ENCODE assay signal across 8 cellular contexts in the genomic region with DNA sequence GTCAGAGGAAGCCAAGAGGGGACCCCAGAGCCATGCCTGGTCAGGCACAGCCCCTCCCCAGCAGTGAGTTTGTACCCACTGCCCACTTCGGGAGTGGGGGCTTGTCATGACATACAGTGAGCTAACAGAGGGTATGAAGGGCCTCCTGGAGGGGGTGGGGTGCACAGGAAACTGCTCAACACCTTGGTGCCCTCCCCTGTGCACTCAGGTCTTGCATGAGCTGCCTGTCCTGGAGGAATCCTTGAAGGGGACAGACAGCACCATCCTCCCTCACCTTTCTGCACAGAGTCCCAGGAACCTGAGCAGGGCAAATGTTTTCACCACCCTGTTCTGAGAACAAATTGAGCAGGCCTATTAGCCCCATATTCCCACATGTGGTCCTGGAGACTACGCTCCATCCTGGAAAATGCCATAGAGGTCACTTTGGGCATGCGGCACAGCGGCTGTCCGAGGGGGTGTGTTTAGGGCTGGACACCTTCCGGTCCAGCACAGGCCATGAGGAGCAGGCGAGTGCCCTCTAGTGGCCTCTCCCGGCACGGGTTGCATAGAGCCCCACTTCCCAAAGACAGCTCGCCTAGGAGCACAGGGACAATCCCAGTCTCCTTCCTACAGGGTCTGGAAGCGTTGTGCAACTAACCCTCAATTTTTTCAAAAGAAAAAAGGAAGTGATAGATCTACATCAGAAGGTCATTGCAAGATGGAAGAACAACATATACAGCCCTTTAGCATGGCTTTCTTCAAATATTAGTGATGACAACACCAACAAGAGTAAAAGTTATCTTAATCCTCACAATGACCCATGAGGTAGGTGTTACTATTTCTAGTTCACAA. TPM values are rescaled to one million over a fixed set of nuclear protein-coding genes. Genes with fewer than 3 reads are reported as not detected.
DNase-seq lines count a peak whose midpoint lies in the region; ATAC-seq, FAIRE-seq and TF ChIP-seq lines count a peak whose summit lies in the region.

No MANE protein-coding gene starts in this region.

- H3K79me2 ChIP-seq in HepG2 (ENCODE audit: insufficient read depth, low read length): no peaks in the 10 kb centered on the region

- no TSS peak for BruUV-seq in HepG2 (replicated peaks; lab: Mats Ljungman, UMichigan)

- peak overlapping the region; percentile 88 for H3K4me2 ChIP-seq in HepG2 (ENCODE audit: low read depth, low read length)

- H3K27ac ChIP-seq in HepG2 (ENCODE audit: extremely low read length, insufficient read depth, low read length) (peak overlapping the region; percentile 81), substantia nigra (ENCODE audit: low read depth, low read length, poor library complexity, severe bottlenecking) (no peak overlapping the region)

- in situ Hi-C loops in HepG2 (cut with HindIII; ENCODE audit: extremely low pct_ligation_motif_present, low pct_unique_long_range_greater_than_20kb): loop anchor here (25.0 kb wide), 1 partner anchor 1212 kb away; the partner anchor contains the start of genes ARG2 and PIGH

- TF ChIP-seq POLR2A in HepG2 (IDR thresholded peaks at IDR 0.05; ENCODE audit: insufficient read depth in 1 of 2, low read depth in 2 of 2, low read length in 2 of 2): peak; percentile 41 to 43; a peak in 3 of 4 replicates

- H3K27ac Mint-ChIP-seq in T-helper 2 cell treated with Interferon-gamma antibody and Interleukin-4, amounts not matched to agents 5 μg/mL and 100 μg/mL, for 36 hours: no peak overlapping the region

- no peak for FAIRE-seq in RCC 7860 (lab: Jason Lieb, UNC)
- FAIRE-seq in HepG2 (lab: Jason Lieb, UNC): peak; percentile 30

- POLR2A ChIA-PET in HEK293T (lab: Yijun Ruan, JAX): interaction anchor here (1.0 to 3.5 kb wide), 3 partner anchors 9 to 31 kb away, joined by 5 to 13 read pairs (median 6); partner anchors contain the start of gene ZFP36L1
- POLR2A ChIA-PET in HepG2 (lab: Yijun Ruan, JAX): interaction anchor here (0.6 to 4.7 kb wide), 15 partner anchors 9 to 1224 kb away, joined by 3 to 57 read pairs (median 7); partner anchors contain the start of genes EXD2, PIGH, ZFP36L1 and ZFYVE26

- H3K9me3 ChIP-seq in HepG2 (ENCODE audit: low read length): no peaks in the 10 kb centered on the region

- no peaks in the 10 kb centered on the region for H3K9me3 Mint-ChIP-seq in T-helper 2 cell treated with Interferon-gamma antibody and Interleukin-4, amounts not matched to agents 5 μg/mL and 100 μg/mL, for 36 hours

- peak; percentile 88 for TF ChIP-seq RAD21 in HepG2 (CRISPR knock-in tag; IDR thresholded peaks at IDR 0.05)

- peaks cover 69% of the 10 kb centered on the region for H3K4me1 ChIP-seq in HepG2 (ENCODE audit: insufficient read depth, low read length)

- H3K9ac ChIP-seq in HepG2 (ENCODE audit: insufficient read depth, low read depth, low read length): peak overlapping the region; percentile 57

- TF ChIP-seq CTCF in choroid plexus epithelial cell (conservative IDR thresholded peaks at IDR 0.05; ENCODE audit: low read depth, low read length) (peak; percentile 94), HepG2 (CRISPR knock-in tag; IDR thresholded peaks at IDR 0.05) (peak; percentile 98)

- H3K4me1 Mint-ChIP-seq in T-helper 2 cell treated with Interferon-gamma antibody and Interleukin-4, amounts not matched to agents 5 μg/mL and 100 μg/mL, for 36 hours (ENCODE audit: low read depth): peaks cover 19% of the 10 kb centered on the region

- no peak overlapping the region for H3K4me3 Mint-ChIP-seq in T-helper 2 cell treated with Interferon-gamma antibody and Interleukin-4, amounts not matched to agents 5 μg/mL and 100 μg/mL, for 36 hours

- 5% methylated on average over 10 of the region's 11 CpGs for WGBS in HepG2 (ENCODE audit: low lambda C conversion rate)

- CTCF ChIA-PET in HEK293T (lab: Yijun Ruan, JAX) (interaction anchor here (0.5 to 1.7 kb wide), 11 partner anchors 8 to 950 kb away, joined by 3 to 19 read pairs (median 3); no protein-coding TSS in a partner anchor), HepG2 (lab: Yijun Ruan, JAX; ENCODE audit: low intra/inter-chr PET ratio, low total read pairs) (interaction anchor here (0.7 to 0.8 kb wide), 2 partner anchors 39 to 891 kb away, joined by 3 to 6 read pairs; no protein-coding TSS in a partner anchor)

- H4K20me1 ChIP-seq in HepG2 (ENCODE audit: insufficient read depth, low read length): no peaks in the 10 kb centered on the region

- DNase-seq in DMS153 (lab: John Stamatoyannopoulos, UW) (peak; percentile 24), HEK293T (ENCODE audit: extremely low spot score) (peak; percentile 91), RCC 7860 (ENCODE audit: low spot score) (peak; percentile 54), choroid plexus epithelial cell (ENCODE audit: low read depth) (peak; percentile 79), HepG2 (ENCODE audit: low spot score) (peak; percentile 80), substantia nigra (lab: John Stamatoyannopoulos, UW) (peak in 41 of 49 donors; percentile 21 to 80 (median 52))
- DNase-seq in T-helper 2 cell treated with Interferon-gamma antibody and Interleukin-4, amounts not matched to agents 5 μg/mL and 100 μg/mL, for 36 hours (ENCODE audit: low spot score): no peak

- H3K27me3 ChIP-seq in HepG2 (ENCODE audit: control insufficient read depth in 1 of 2, insufficient read depth in 2 of 2, low read length in 2 of 2): no peaks in the 10 kb centered on the region

- intact Hi-C loops in HepG2 (cut with micrococcal nuclease; ENCODE audit: unreplicated experiment): no loop called here

- H3K36me3 ChIP-seq in HepG2 (replicated peaks in 1 of 2; ENCODE audit: control insufficient read depth in 1 of 2, insufficient read depth in 2 of 2, low read length in 2 of 2): no peaks in the 10 kb centered on the region

- H2AFZ ChIP-seq in HepG2 (ENCODE audit: low read length): peak overlapping the region; percentile 80

- peak; percentile 85 for ATAC-seq in HepG2
- no peak for ATAC-seq in HG03442 (IDR thresholded peaks at IDR 0.05; ENCODE audit: unreplicated experiment)

- no peaks in the 10 kb centered on the region for H3K36me3 Mint-ChIP-seq in T-helper 2 cell treated with Interferon-gamma antibody and Interleukin-4, amounts not matched to agents 5 μg/mL and 100 μg/mL, for 36 hours (ENCODE audit: low read depth)

- TF ChIP-seq EP300 in HepG2 (IDR thresholded peaks at IDR 0.05; ENCODE audit: low read depth in 2 of 2, low read length in 2 of 2) (0 out of 4 replicates have a peak, but pooled peaks have one; percentile 11 to 45), HepG2 (CRISPR knock-in tag; IDR thresholded peaks at IDR 0.05; ENCODE audit: borderline replicate concordance) (peak; percentile 67)

- H3K4me3 ChIP-seq in choroid plexus epithelial cell (ENCODE audit: low read depth, low read length): no peak overlapping the region
- peak overlapping the region; percentile 13 to 67 (median 32); a peak in 5 of 6 replicates for H3K4me3 ChIP-seq in HepG2 (replicated peaks in 1 of 3; ENCODE audit: insufficient read depth in 1 of 3, low read depth in 2 of 3, low read length in 3 of 3)

- peaks cover 3% of the 10 kb centered on the region for H3K27me3 Mint-ChIP-seq in T-helper 2 cell treated with Interferon-gamma antibody and Interleukin-4, amounts not matched to agents 5 μg/mL and 100 μg/mL, for 36 hours (ENCODE audit: low read depth)

TF ChIP-seq in HEK293T, 16 proteins besides CTCF, POLR2A, EP300 and RAD21:
- no peak for TF ChIP-seq FOXM1 (IDR thresholded peaks at IDR 0.05; ENCODE audit: borderline replicate concordance)
- TF ChIP-seq LEF1 (IDR thresholded peaks at IDR 0.05; ENCODE audit: borderline replicate concordance): no peak
- peak; percentile 90 for TF ChIP-seq L3MBTL2 (conservative IDR thresholded peaks at IDR 0.05)
- TF ChIP-seq CTBP1 (IDR thresholded peaks at IDR 0.05; ENCODE audit: borderline replicate concordance): peak; percentile 67
- TF ChIP-seq SP1 (IDR thresholded peaks at IDR 0.05): no peak

TF ChIP-seq in HepG2, 621 proteins besides CTCF, POLR2A, EP300 and RAD21 (continues in another document):
- TF ChIP-seq IRX3 (CRISPR knock-in tag; IDR thresholded peaks at IDR 0.05; ENCODE audit: borderline replicate concordance, low read depth) (no peak), SNAI1 (CRISPR knock-in tag; IDR thresholded peaks at IDR 0.05; ENCODE audit: borderline replicate concordance) (no peak), ZNF432 (CRISPR knock-in tag; IDR thresholded peaks at IDR 0.05; ENCODE audit: borderline replicate concordance) (no peak)

RNA-seq across cellular contexts. Expression of gene ZFP36L1, which starts 31.9 kb away (rescaled TPM):
- total RNA-seq in HepG2 (2016; rRNA removed; fragmentation: Illumina TruSeq; extraction: Trizol): 7.4 and 8.4 TPM in 2 replicates
- total RNA-seq in HepG2 (2016; cell fraction: cytosol; rRNA removed; fragmentation: Illumina TruSeq; extraction: Trizol; ENCODE audit: low read depth): 2.6 and 3.4 TPM in 2 replicates
- 7.9 and 8.4 TPM in 2 replicates for total RNA-seq in HepG2 (2016; cell fraction: insoluble cytoplasmic fraction; rRNA removed; fragmentation: Illumina TruSeq; extraction: Trizol)
- total RNA-seq in HepG2 (2016; cell fraction: membrane; rRNA removed; fragmentation: Illumina TruSeq; extraction: Trizol): 11.1 and 11.3 TPM in 2 replicates
- 13.8 and 14.1 TPM in 2 replicates for total RNA-seq in HepG2 (2016; cell fraction: nucleus; rRNA removed; fragmentation: Illumina TruSeq; extraction: Trizol)
- 10.2 and 12.7 TPM in 2 replicates for polyA plus RNA-seq in HepG2 (2011; rRNA removed)
- 11.2 and 18.0 TPM in 2 replicates for polyA plus RNA-seq in HepG2 (2011; cell fraction: cytosol; rRNA removed)
- 66.5 and 69.1 TPM in 2 replicates for polyA plus RNA-seq in HepG2 (2011; cell fraction: nucleus; rRNA removed)
- polyA plus RNA-seq in HepG2 (2012): 23.2 and 32.2 TPM in 2 replicates
- polyA plus RNA-seq in HepG2 (2016; cell fraction: cytosol; fragmentation: Illumina TruSeq; extraction: Trizol; ENCODE audit: low read depth): 2.7 and 2.8 TPM in 2 replicates
- 20.7 and 26.8 TPM in 2 replicates for polyA plus RNA-seq in HepG2 (2016; cell fraction: insoluble cytoplasmic fraction; fragmentation: Illumina TruSeq; extraction: Trizol; ENCODE audit: low read depth)
- 9.2 and 10.1 TPM in 2 replicates for polyA plus RNA-seq in HepG2 (2016; cell fraction: membrane; fragmentation: Illumina TruSeq; extraction: Trizol; ENCODE audit: low read depth)
- 53.8 and 57.0 TPM in 2 replicates for polyA plus RNA-seq in HepG2 (2016; cell fraction: nucleus; fragmentation: Illumina TruSeq; extraction: Trizol; ENCODE audit: insufficient read depth, low read depth)
- 8.5 and 26.8 TPM in 2 replicates for polyA minus RNA-seq in HepG2 (2011; rRNA and poly(A)+ RNA removed; ENCODE audit: low replicate concordance)
- polyA minus RNA-seq in HepG2 (2011; cell fraction: cytosol; rRNA and poly(A)+ RNA removed): 56.3 and 73.8 TPM in 2 replicates
- 11.8 and 13.8 TPM in 2 replicates for polyA minus RNA-seq in HepG2 (2011; cell fraction: nucleus; rRNA and poly(A)+ RNA removed)
